21 cellular contexts compared by ENCODE assay signal in genomic region chr13:111325146-111325890, GRCh38. TPM values are rescaled to one million over a fixed set of nuclear protein-coding genes. Genes with fewer than 3 reads are reported as not detected.
A peak's percentile ranks its signal among the peaks of the same experiment; 100 is the strongest.
DNase-seq lines count a peak whose midpoint lies in the region; ATAC-seq and TF ChIP-seq lines count a peak whose summit lies in the region.
"Had no signal": no experiment of that assay in that cellular context is flagged by ENCODE, and none has a peak within 500 bp of the region (broad histone marks: within the 10 kb centered on the region; RNA-seq: fewer than 3 reads in every experiment).

No MANE protein-coding gene starts in this region.

- H3K36me3 Mint-ChIP-seq in natural killer cell treated with Interleukin-12 subunit alpha and Interleukin-12 subunit beta and Interleukin-15 and Interleukin-18, amount 100 ng/mL, for 72 hours, result no peaks in the 10 kb centered on the region
- H3K36me3 Mint-ChIP-seq in natural killer cell, result no peaks in the 10 kb centered on the region

- no peaks in the 10 kb centered on the region for H3K27me3 ChIP-seq in neuronal stem cell (ENCODE audit: control insufficient read depth in 3 of 3, insufficient read depth in 3 of 3, low read depth in 1 of 3, low read length in 3 of 3)

- WGBS in neuronal stem cell (ENCODE audit: extremely low coverage in 2 of 2, insufficient read length in 2 of 2, insufficient replicate concordance in 1 of 2), 2 donors, result 100% methylated on average over 2 of the region's 28 CpGs; no CpG with 5 or more reads in 1 of the 2 donors

- peak overlapping the region; percentile 27 for H2BK15ac ChIP-seq in neuronal stem cell (ENCODE audit: low read length)

- peak overlapping the region; percentile 53 for H3K4ac ChIP-seq in neuronal stem cell (ENCODE audit: low read length)

- no peak overlapping the region for H3K4me2 ChIP-seq in neuronal stem cell (ENCODE audit: insufficient read depth, low read length, poor library complexity, severe bottlenecking)
- H3K4me2 ChIP-seq: A549 had no signal

- H3K4me3 Mint-ChIP-seq in natural killer cell treated with Interleukin-12 subunit alpha and Interleukin-12 subunit beta and Interleukin-15 and Interleukin-18, amount 100 ng/mL, for 72 hours, result no peak overlapping the region
- no peak overlapping the region for H3K4me3 Mint-ChIP-seq in natural killer cell

- no peak overlapping the region for H4K91ac ChIP-seq in neuronal stem cell (ENCODE audit: low read depth, low read length, poor library complexity)

- H4K8ac ChIP-seq in neuronal stem cell (ENCODE audit: low read depth, low read length), result no peak overlapping the region

- H2BK5ac ChIP-seq in neuronal stem cell (ENCODE audit: low read length), result peak overlapping the region; percentile 75

- H3K14ac ChIP-seq in neuronal stem cell (ENCODE audit: low read length), result peak overlapping the region; percentile 56

- no peak overlapping the region for H3K4me3 ChIP-seq in coronary artery
- no peak overlapping the region for H3K4me3 ChIP-seq in neuronal stem cell (ENCODE audit: low read length in 2 of 2)
- H3K4me3 ChIP-seq: A549 had no signal

- peaks cover 0 to 4% of the 10 kb centered on the region in 2 donors for H3K4me1 ChIP-seq in neuronal stem cell (ENCODE audit: control insufficient read depth in 2 of 2, insufficient read depth in 1 of 2, low read depth in 1 of 2, low read length in 2 of 2)
- H3K4me1 ChIP-seq: A549 had no signal

- ATAC-seq in natural killer cell treated with Interleukin-12 subunit alpha and Interleukin-12 subunit beta and Interleukin-15 and Interleukin-18, amount 100 ng/mL, for 72 hours, result no peak
- no peak for ATAC-seq in natural killer cell
- ATAC-seq: A549 had no signal

- peak overlapping the region; percentile 57 for H3K18ac ChIP-seq in neuronal stem cell (ENCODE audit: low read length)

- H2BK120ac ChIP-seq in neuronal stem cell (ENCODE audit: low read depth, low read length), result no peak overlapping the region

- intact Hi-C loops in natural killer cell (cut with micrococcal nuclease), result no loop called here

- H3K27ac ChIP-seq in coronary artery, result no peak overlapping the region
- no peak overlapping the region for H3K27ac ChIP-seq in neuronal stem cell (replicated peaks; ENCODE audit: low read length)
- H3K27ac ChIP-seq: A549 had no signal

- peaks cover 3% of the 10 kb centered on the region for H3K79me1 ChIP-seq in neuronal stem cell (ENCODE audit: low read depth, low read length)

- peaks cover 0 to 3% of the 10 kb centered on the region in 2 donors for H3K4me1 Mint-ChIP-seq in natural killer cell treated with Interleukin-12 subunit alpha and Interleukin-12 subunit beta and Interleukin-15 and Interleukin-18, amount 100 ng/mL, for 72 hours (ENCODE audit: low read depth in 2 of 2)
- no peaks in the 10 kb centered on the region for H3K4me1 Mint-ChIP-seq in natural killer cell

- no peak overlapping the region for H3K23ac ChIP-seq in neuronal stem cell (ENCODE audit: low read depth, low read length, poor library complexity)

- H3K27me3 Mint-ChIP-seq in natural killer cell treated with Interleukin-12 subunit alpha and Interleukin-12 subunit beta and Interleukin-15 and Interleukin-18, amount 100 ng/mL, for 72 hours, result no peaks in the 10 kb centered on the region
- no peaks in the 10 kb centered on the region for H3K27me3 Mint-ChIP-seq in natural killer cell (ENCODE audit: low read depth in 2 of 2)

- H2AK5ac ChIP-seq in neuronal stem cell (ENCODE audit: low read depth, low read length), result peak overlapping the region; percentile 84

- no peaks in the 10 kb centered on the region for H3K9me3 Mint-ChIP-seq in natural killer cell treated with Interleukin-12 subunit alpha and Interleukin-12 subunit beta and Interleukin-15 and Interleukin-18, amount 100 ng/mL, for 72 hours
- H3K9me3 Mint-ChIP-seq in natural killer cell, result no peaks in the 10 kb centered on the region

- no peak overlapping the region for H2BK12ac ChIP-seq in neuronal stem cell (ENCODE audit: low read length)

- no peak overlapping the region for H3K9ac ChIP-seq in neuronal stem cell (ENCODE audit: low read depth, low read length, poor library complexity)

- H2AFZ ChIP-seq in neuronal stem cell (ENCODE audit: low read length), result no peak overlapping the region

- H3K27ac Mint-ChIP-seq in natural killer cell treated with Interleukin-12 subunit alpha and Interleukin-12 subunit beta and Interleukin-15 and Interleukin-18, amount 100 ng/mL, for 72 hours, result no peak overlapping the region
- no peak overlapping the region for H3K27ac Mint-ChIP-seq in natural killer cell

- H3K9me3 ChIP-seq in neuronal stem cell (replicated peaks in 1 of 2; ENCODE audit: control insufficient read depth in 2 of 2, insufficient read depth in 1 of 2, low read depth in 1 of 2, low read length in 2 of 2), result peaks cover 0 to 2% of the 10 kb centered on the region in 2 donors
- H3K9me3 ChIP-seq: A549 had no signal

- TF ChIP-seq CTCF in natural killer cell (IDR thresholded peaks at IDR 0.05), result no peak
- no peak for TF ChIP-seq CTCF in coronary artery (IDR thresholded peaks at IDR 0.05)

- no peaks in the 10 kb centered on the region for H3K36me3 ChIP-seq in neuronal stem cell (replicated peaks in 1 of 2; ENCODE audit: control insufficient read depth in 2 of 2, insufficient read depth in 2 of 2, low read length in 2 of 2)

- peak; percentile 38 for DNase-seq in natural killer cell treated with Interleukin-12 subunit alpha and Interleukin-12 subunit beta and Interleukin-15 and Interleukin-18, amount 100 ng/mL, for 72 hours (ENCODE audit: low spot score)
- DNase-seq in natural killer cell, result no peak
- peak; percentile 31 for DNase-seq in coronary artery (ENCODE audit: low spot score)
- no peak for DNase-seq in neuronal stem cell (ENCODE audit: low spot score)
- no peak for DNase-seq in AG08396 (ENCODE audit: low spot score)
- DNase-seq in stimulated activated CD8-positive, alpha-beta memory T cell treated with anti-CD3 and anti-CD28 coated beads, Interleukin-4, amount 100 ng/mL, for 48 hours, result no peak
- DNase-seq in NCI-H2081 treated with DMSO at 0.1 percent for 48 hours (lab: John Stamatoyannopoulos, UW), result no peak
- DNase-seq: C1 segment of cervical spinal cord, DMS79 treated with DMSO at 0.1 percent for 48 hours, NCI-H1417 treated with DMSO at 0.1 percent for 48 hours, NCI-H187 treated with DMSO at 0.1 percent for 48 hours, NCI-H226, NCI-H524, NCI-H82, OCI-M1, RPMI8226, SHP77 treated with DMSO at 0.1 percent for 48 hours had no signal

RNA-seq across cellular contexts. Expression of gene TEX29, which starts 4.9 kb away (rescaled TPM):
- under 1 TPM; 0.59 to 0.67 TPM for total RNA-seq in natural killer cell treated with Interleukin-12 subunit alpha and Interleukin-12 subunit beta and Interleukin-15 and Interleukin-18, amount 100 ng/mL, for 72 hours
- total RNA-seq in natural killer cell, result not detected
- 0.17 TPM for polyA plus RNA-seq in neuronal stem cell (2013, experiment 1 of 2)
- polyA plus RNA-seq in neuronal stem cell (2013, experiment 2 of 2), result 0.26 TPM
- total RNA-seq: H4, IMR-90, M059J had no signal

Comparison
In these comparisons a context has a peak if more than half of its experiments do, and no peak if none do; other contexts are left out.
1. DNase-seq: peak in natural killer cell treated with Interleukin-12 subunit alpha and Interleukin-12 subunit beta and Interleukin-15 and Interleukin-18, amount 100 ng/mL, for 72 hours (single experiment) and coronary artery (single experiment); none in natural killer cell (single experiment), neuronal stem cell (single experiment), AG08396 (single experiment), stimulated activated CD8-positive, alpha-beta memory T cell treated with anti-CD3 and anti-CD28 coated beads, Interleukin-4, amount 100 ng/mL, for 48 hours (single experiment) and NCI-H2081 treated with DMSO at 0.1 percent for 48 hours (single experiment).